Comparison of ENCODE assay signal across 10 cellular contexts in genomic region chr9:114364528-114365041, GRCh38. TPM values are rescaled to one million over a fixed set of nuclear protein-coding genes. Genes with fewer than 3 reads are reported as not detected.
DNase-seq lines count a peak whose midpoint lies in the region; ATAC-seq and TF ChIP-seq lines count a peak whose summit lies in the region.
"Had no signal": no experiment of that assay in that cellular context is flagged by ENCODE, and none has a peak within 500 bp of the region (broad histone marks: within the 10 kb centered on the region; RNA-seq: fewer than 3 reads in every experiment).

No MANE protein-coding gene starts in this region.

- peak overlapping the region in 4 of 5 donors; percentile 36 to 68 (median 40) for H3K27ac ChIP-seq in stomach

- peak; percentile 25 for ATAC-seq in esophagus mucosa
- no peak for ATAC-seq in HG02870 (IDR thresholded peaks at IDR 0.05; ENCODE audit: unreplicated experiment)

- TF ChIP-seq CTCF in stomach (IDR thresholded peaks at IDR 0.05): no peak

- 58 to 82% (median 67%) methylated on average over 4 to 5 of the region's 5 CpGs for WGBS in stomach, 5 donors

- H3K27ac Mint-ChIP-seq in T-helper 2 cell treated with Interferon-gamma antibody and Interleukin-4, amounts not matched to agents 5 μg/mL and 100 μg/mL, for 36 hours: peak overlapping the region; percentile 72

- no peaks in the 10 kb centered on the region for H3K27me3 ChIP-seq in stomach

- H3K4me1 ChIP-seq in stomach: peaks cover 7 to 55% (median 15%) of the 10 kb centered on the region in 4 donors

- H3K9me3 Mint-ChIP-seq in T-helper 2 cell treated with Interferon-gamma antibody and Interleukin-4, amounts not matched to agents 5 μg/mL and 100 μg/mL, for 36 hours: no peaks in the 10 kb centered on the region

- peak overlapping the region; percentile 50 for H3K4me3 Mint-ChIP-seq in T-helper 2 cell treated with Interferon-gamma antibody and Interleukin-4, amounts not matched to agents 5 μg/mL and 100 μg/mL, for 36 hours

- peaks cover 90% of the 10 kb centered on the region for H3K36me3 Mint-ChIP-seq in T-helper 2 cell treated with Interferon-gamma antibody and Interleukin-4, amounts not matched to agents 5 μg/mL and 100 μg/mL, for 36 hours (ENCODE audit: low read depth)

- DNase-seq in T-helper 2 cell treated with Interferon-gamma antibody and Interleukin-4, amounts not matched to agents 5 μg/mL and 100 μg/mL, for 36 hours (ENCODE audit: low spot score): no peak
- no peak for DNase-seq in T-helper 2 cell
- peak; percentile 76 for DNase-seq in RPMI7951 (ENCODE audit: low read depth)
- DNase-seq in stomach: no peak
- DNase-seq in germinal center (ENCODE audit: low spot score): no peak
- no peak for DNase-seq in nucleus accumbens (lab: John Stamatoyannopoulos, UW)

- H3K4me1 Mint-ChIP-seq in T-helper 2 cell treated with Interferon-gamma antibody and Interleukin-4, amounts not matched to agents 5 μg/mL and 100 μg/mL, for 36 hours (ENCODE audit: low read depth): peaks cover 67% of the 10 kb centered on the region

- H3K4me3 ChIP-seq in stomach: no peak overlapping the region

- H3K9me3 ChIP-seq in stomach: no peaks in the 10 kb centered on the region

- TF ChIP-seq EP300 in stomach (IDR thresholded peaks at IDR 0.05): no peak

- peaks cover 53 to 98% (median 86%) of the 10 kb centered on the region in 4 donors for H3K36me3 ChIP-seq in stomach

- H3K27me3 Mint-ChIP-seq in T-helper 2 cell treated with Interferon-gamma antibody and Interleukin-4, amounts not matched to agents 5 μg/mL and 100 μg/mL, for 36 hours (ENCODE audit: low read depth): no peaks in the 10 kb centered on the region

- TF ChIP-seq POLR2A in stomach (IDR thresholded peaks at IDR 0.05): no peak

- intact Hi-C loops in stomach (cut with DNase I; ENCODE audit: low total_unique reads): no loop called here

RNA-seq across cellular contexts. Expression of gene AKNA, which starts 23.2 kb away (rescaled TPM):
- 2.9 and 4.2 TPM in 2 replicates for total RNA-seq in RPMI7951 (2014; rRNA removed; shearing (Covaris generic))
- 5.7 TPM for total RNA-seq in esophagus mucosa
- total RNA-seq in stomach: 10 to 100 TPM; 13.4 to 85.8 (median 31.0) TPM
- 10 to 100 TPM; 12.2 to 13.6 (median 12.3) TPM for polyA plus RNA-seq in stomach

RNA-seq across cellular contexts. Expression of gene ORM2, which starts 34.9 kb away (rescaled TPM):
- total RNA-seq in RPMI7951 (2014; rRNA removed; shearing (Covaris generic)): not detected in 2 replicates
- total RNA-seq in esophagus mucosa (0.36 TPM), stomach (1 to 10 TPM in 2 of 5 donors, not detected in 3; 1.2 to 2.0 TPM)
- 10 to 100 TPM in 1 of 3 donors, 1 to 10 TPM in 1, not detected in 1; 4.9 to 17.1 TPM for polyA plus RNA-seq in stomach
- total RNA-seq: A673 had no signal
- polyA plus RNA-seq: neural cell had no signal

RNA-seq across cellular contexts. Expression of gene ORM1, which starts 41.7 kb away (rescaled TPM):
- total RNA-seq in RPMI7951 (2014; rRNA removed; shearing (Covaris generic)): not detected in 2 replicates
- 1.6 TPM for total RNA-seq in esophagus mucosa
- 1 to 10 TPM in 2 of 5 donors, not detected in 3; 1.6 to 2.2 TPM for total RNA-seq in stomach
- 10 to 100 TPM in 1 of 3 donors, 1 to 10 TPM in 2; 2.9 to 14.8 (median 3.9) TPM for polyA plus RNA-seq in stomach
- total RNA-seq: A673 had no signal
- polyA plus RNA-seq: neural cell had no signal
